In genomic region chr10:5032444-5032843, GRCh38 we compare ENCODE assay signal across 3 cellular contexts. TPM values are rescaled to one million over a fixed set of nuclear protein-coding genes. Genes with fewer than 3 reads are reported as not detected.
"Had no signal": no experiment of that assay in that cellular context is flagged by ENCODE, and none has a peak within 500 bp of the region (broad histone marks: within the 10 kb centered on the region; RNA-seq: fewer than 3 reads in every experiment).

No MANE protein-coding gene starts in this region.

RNA-seq across cellular contexts. Expression of gene AKR1C2, which starts 28.8 kb away (rescaled TPM):
- total RNA-seq: naive thymus-derived CD8-positive, alpha-beta T cell had no signal
- polyA plus RNA-seq: immature natural killer cell; naive thymus-derived CD4-positive, alpha-beta T cell; naive thymus-derived CD8-positive, alpha-beta T cell had no signal
